Comparison of ENCODE assay signal across 1 cellular context in genomic region chr5:87114631-87115030, GRCh38.
TF ChIP-seq lines count a peak whose summit lies in the region.

No MANE protein-coding gene starts in this region.

TF ChIP-seq in SK-N-SH treated with all-trans-retinoic acid at 6 μM for 48 hours, 23 proteins besides CTCF, POLR2A, EP300 and RAD21 (continued from another document):
- TF ChIP-seq TSHZ2 (CRISPR knock-in tag; IDR thresholded peaks at IDR 0.05) (no peak), CREB5 (CRISPR knock-in tag; IDR thresholded peaks at IDR 0.05; ENCODE audit: low read depth) (no peak), ZC3H10 (CRISPR knock-in tag; IDR thresholded peaks at IDR 0.05) (no peak), GLIS3 (CRISPR knock-in tag; IDR thresholded peaks at IDR 0.05) (no peak), ZFP3 (CRISPR knock-in tag; IDR thresholded peaks at IDR 0.05) (no peak), ZFP30 (CRISPR knock-in tag; IDR thresholded peaks at IDR 0.05) (no peak), TCF4 (CRISPR knock-in tag; IDR thresholded peaks at IDR 0.05; ENCODE audit: borderline replicate concordance) (no peak)
TF ChIP-seq in SK-N-SH treated with all-trans-retinoic acid at 6 μM for 48 hours: peak in this region for 0.
